11 cellular contexts compared by ENCODE assay signal in genomic region chr10:88913157-88913556, GRCh38. TPM values are rescaled to one million over a fixed set of nuclear protein-coding genes. Genes with fewer than 3 reads are reported as not detected.
A peak's percentile ranks its signal among the peaks of the same experiment; 100 is the strongest.
DNase-seq lines count a peak whose midpoint lies in the region; ATAC-seq and TF ChIP-seq lines count a peak whose summit lies in the region.
"Had no signal": no experiment of that assay in that cellular context is flagged by ENCODE, and none has a peak within 500 bp of the region (broad histone marks: within the 10 kb centered on the region; RNA-seq: fewer than 3 reads in every experiment).

No MANE protein-coding gene starts in this region.

- peaks cover 20% of the 10 kb centered on the region for H3K9me1 ChIP-seq in IMR-90 (ENCODE audit: insufficient read depth, low read length)

- POLR2A ChIA-PET in IMR-90 (lab: Charles Lee; ENCODE audit: unreplicated experiment) = no interaction called here

- DNase-seq in IMR-90 = peak; percentile 37
- DNase-seq in NCI-H524 (lab: John Stamatoyannopoulos, UW) = peak; percentile 12 to 71
- DNase-seq in heart right ventricle = no peak
- no peak for DNase-seq in T-helper 2 cell
- no peak for DNase-seq in DMS114 treated with DMSO at 0.1 percent for 48 hours (lab: John Stamatoyannopoulos, UW; ENCODE audit: unreplicated experiment)
- DNase-seq: activated naive CD4-positive, alpha-beta T cell treated with Interleukin-2 at 50 U/mL for 16 hours; PC-9; trophoblast cell had no signal

- peak overlapping the region; percentile 34; the same call in 1 of the 2 replicates for H3K14ac ChIP-seq in IMR-90 (replicated peaks; ENCODE audit: low read depth, low read length)

- H2BK5ac ChIP-seq in IMR-90 (ENCODE audit: low read depth, low read length, poor library complexity, severe bottlenecking) = peak overlapping the region; percentile 3

- H3K4me3 ChIP-seq in IMR-90 (ENCODE audit: insufficient read depth, low read depth, low read length) = no peak overlapping the region
- H3K4me3 ChIP-seq in heart right ventricle = no peak overlapping the region
- H3K4me3 ChIP-seq in skeletal muscle satellite cell (ENCODE audit: low read length) = no peak overlapping the region
- H3K4me3 ChIP-seq: PC-9 had no signal

- H3K27me3 ChIP-seq in IMR-90 (ENCODE audit: control insufficient read depth, insufficient read depth, low read length) (no peaks in the 10 kb centered on the region), heart right ventricle (no peaks in the 10 kb centered on the region), skeletal muscle satellite cell (ENCODE audit: control insufficient read depth, insufficient read depth, low read length) (no peaks in the 10 kb centered on the region)

- CTCF ChIA-PET in IMR-90 (lab: Yijun Ruan, JAX) = no interaction called here

- H4K8ac ChIP-seq in IMR-90 (ENCODE audit: low read depth in 2 of 2, low read length in 2 of 2) = peak overlapping the region in 1 of 2 experiments; percentile 80; a peak in 2 of 4 replicates

- no peak overlapping the region for H2AFZ ChIP-seq in IMR-90 (replicated peaks; ENCODE audit: low read length, poor library complexity)
- H2AFZ ChIP-seq: PC-9 had no signal

- H3K23ac ChIP-seq in IMR-90 (ENCODE audit: low read depth, low read length) = peak overlapping the region; percentile 67

- H3K4me2 ChIP-seq in IMR-90 (ENCODE audit: low read depth, low read length) (peak overlapping the region; percentile 33), skeletal muscle satellite cell (ENCODE audit: low read length) (peak overlapping the region; percentile 34)
- H3K4me2 ChIP-seq: PC-9 had no signal

- no peak for TF ChIP-seq POLR2A in IMR-90 (IDR thresholded peaks at IDR 0.05; ENCODE audit: low read depth, low read length)

- H3K18ac ChIP-seq in IMR-90 (ENCODE audit: low read depth, low read length) = peak overlapping the region; percentile 22; the same call in 1 of the 2 replicates

- peak overlapping the region; percentile 30; the same call in 2 of the 3 replicates for H2BK15ac ChIP-seq in IMR-90 (ENCODE audit: low read depth, low read length)

- intact Hi-C loops in IMR-90 (cut with micrococcal nuclease) (no loop called here), heart right ventricle (cut with DNase I) (no loop called here)

- H3K9me3 ChIP-seq in IMR-90 (ENCODE audit: control insufficient read depth, insufficient read depth, low read length) = no peaks in the 10 kb centered on the region
- no peaks in the 10 kb centered on the region for H3K9me3 ChIP-seq in heart right ventricle
- H3K9me3 ChIP-seq in skeletal muscle satellite cell (replicated peaks; ENCODE audit: low read length) = no peaks in the 10 kb centered on the region

- TF ChIP-seq RAD21 in IMR-90 (IDR thresholded peaks at IDR 0.05; ENCODE audit: low read length) = no peak

- peak overlapping the region; percentile 58 for H4K91ac ChIP-seq in IMR-90 (ENCODE audit: insufficient read depth, low read depth, low read length)

- in situ Hi-C loops in IMR-90 (cut with MboI; ENCODE audit: low sequenced_read_pairs) = no loop called here

- H3K27ac ChIP-seq in IMR-90 (ENCODE audit: insufficient read depth, low read length) (peak overlapping the region; percentile 49; the same call in 1 of the 2 replicates), heart right ventricle (peak overlapping the region in 4 of 10 donors; percentile 19 to 63 (median 36))
- H3K27ac ChIP-seq: PC-9 had no signal

- peak overlapping the region; percentile 18; the same call in 1 of the 2 replicates for H3K4ac ChIP-seq in IMR-90 (ENCODE audit: low read depth, low read length)

- H4K5ac ChIP-seq in IMR-90 (ENCODE audit: low read depth, low read length) = peak overlapping the region; percentile 25; the same call in 1 of the 2 replicates

- H3K36me3 ChIP-seq in IMR-90 (ENCODE audit: control insufficient read depth, insufficient read depth, low read length) = peaks cover 23% of the 10 kb centered on the region
- H3K36me3 ChIP-seq in heart right ventricle = peaks cover 0 to 51% (median 0%) of the 10 kb centered on the region in 9 donors
- H3K36me3 ChIP-seq in skeletal muscle satellite cell (ENCODE audit: insufficient read depth, low read length) = peaks cover 12% of the 10 kb centered on the region

- ATAC-seq in IMR-90 (ENCODE audit: low read depth) = 0 out of 2 replicates have a peak, but pooled peaks have one; percentile 19
- peak in 5 of 8 donors; percentile 28 to 76 (median 59) for ATAC-seq in heart right ventricle
- no peak for ATAC-seq in GM19467 (IDR thresholded peaks at IDR 0.05; ENCODE audit: unreplicated experiment)
- ATAC-seq: WTC11 had no signal

- dilution Hi-C loops in IMR-90 (cut with HindIII; ENCODE audit: low sequenced_read_pairs, unreplicated experiment) = no loop called here

- peak overlapping the region; percentile 10; the same call in 1 of the 2 replicates for H2AK5ac ChIP-seq in IMR-90 (ENCODE audit: low read depth, low read length)

- H2BK20ac ChIP-seq in IMR-90 (ENCODE audit: low read depth, low read length) = peak overlapping the region; percentile 9; the same call in 1 of the 2 replicates

- TF ChIP-seq CTCF in IMR-90 (conservative IDR thresholded peaks at IDR 0.05; ENCODE audit: low read depth, low read length) (no peak), heart right ventricle (IDR thresholded peaks at IDR 0.05) (no peak)

- peaks cover 15% of the 10 kb centered on the region for H3K4me1 ChIP-seq in IMR-90 (ENCODE audit: control insufficient read depth, insufficient read depth, low read length)
- H3K4me1 ChIP-seq in heart right ventricle = peaks cover 0 to 13% (median 0%) of the 10 kb centered on the region in 9 donors
- no peaks in the 10 kb centered on the region for H3K4me1 ChIP-seq in skeletal muscle satellite cell (ENCODE audit: control insufficient read depth, insufficient read depth, low read length)

- no peak overlapping the region for H2AK9ac ChIP-seq in IMR-90 (replicated peaks; ENCODE audit: low read depth, low read length, poor library complexity)

- WGBS in IMR-90 (ENCODE audit: extremely low coverage in 2 of 2, insufficient read length in 1 of 2), 2 experiments = 83% methylated on average over 1 of the region's 9 CpGs; no CpG with 5 or more reads in 1 of the 2 experiments
- WGBS in heart right ventricle, 2 donors = 65 to 69% methylated on average over 9 of the region's 9 CpGs

- H3K56ac ChIP-seq in IMR-90 (ENCODE audit: extremely low read depth, insufficient read depth, low read length) = no peak overlapping the region

- peaks cover 18 to 59% of the 10 kb centered on the region in 2 experiments; a peak in 3 of 4 replicates for H3K79me1 ChIP-seq in IMR-90 (ENCODE audit: low read depth in 1 of 2, low read length in 2 of 2)

- H3K9ac ChIP-seq in IMR-90 (ENCODE audit: low read depth, low read length) (peak overlapping the region; percentile 12; the same call in 1 of the 2 replicates), skeletal muscle satellite cell (ENCODE audit: low read depth, low read length) (no peak overlapping the region)

- peak overlapping the region; percentile 46 for H2BK120ac ChIP-seq in IMR-90 (ENCODE audit: low read depth, low read length)

- BruUV-seq in IMR-90 (replicated peaks; lab: Mats Ljungman, UMichigan) = no TSS peak

- no peaks in the 10 kb centered on the region for H4K20me1 ChIP-seq in IMR-90 (ENCODE audit: insufficient read depth, low read length)

TF ChIP-seq in IMR-90, 13 proteins besides CTCF, POLR2A, EP300 and RAD21:
- TF ChIP-seq CEBPB (IDR thresholded peaks at IDR 0.05; ENCODE audit: low read depth, low read length) (peak; percentile 46), FOS (IDR thresholded peaks at IDR 0.05; ENCODE audit: low read depth, low read length) (no peak)

RNA-seq across cellular contexts. Expression of gene STAMBPL1, which starts 33.1 kb away (rescaled TPM):
- 28.1 and 32.8 TPM in 2 replicates for total RNA-seq in IMR-90 (2012; rRNA removed)
- polyA plus RNA-seq in IMR-90 (2012; rRNA removed) = 26.8 and 30.6 TPM in 2 replicates
- 10.8 and 17.7 TPM in 2 replicates for polyA plus RNA-seq in IMR-90 (2012; cell fraction: cytosol; rRNA removed)
- 41.6 and 41.8 TPM in 2 replicates for polyA plus RNA-seq in IMR-90 (2012; cell fraction: nucleus; rRNA removed; ENCODE audit: low replicate concordance)
- 1 to 10 TPM; 1.9 to 3.3 (median 2.7) TPM for total RNA-seq in heart right ventricle
- polyA plus RNA-seq in heart right ventricle = 1 to 10 TPM in 1 of 2 donors, under 1 TPM in 1; 0.94 to 2.6 TPM
- 34.1 and 53.0 TPM in 2 replicates for total RNA-seq in skeletal muscle satellite cell (2012; rRNA removed)

RNA-seq across cellular contexts. Expression of gene ACTA2, which starts 39.4 kb away (rescaled TPM):
- 757 and 978 TPM in 2 replicates for total RNA-seq in IMR-90 (2012; rRNA removed)
- polyA plus RNA-seq in IMR-90 (2012; rRNA removed) = 1,117 and 1,235 TPM in 2 replicates
- 948 and 1,147 TPM in 2 replicates for polyA plus RNA-seq in IMR-90 (2012; cell fraction: cytosol; rRNA removed)
- polyA plus RNA-seq in IMR-90 (2012; cell fraction: nucleus; rRNA removed; ENCODE audit: low replicate concordance) = 396 and 625 TPM in 2 replicates
- 100 to 1,000 TPM in 2 of 10 donors, 10 to 100 TPM in 8; 59.4 to 123 (median 73.7) TPM for total RNA-seq in heart right ventricle
- 100 to 1,000 TPM in 1 of 2 donors, 10 to 100 TPM in 1; 98.0 to 358 TPM for polyA plus RNA-seq in heart right ventricle
- 38.8 and 123 TPM in 2 replicates for total RNA-seq in skeletal muscle satellite cell (2012; rRNA removed)

Comparison
In these comparisons a context has a peak if more than half of its experiments do, and no peak if none do; other contexts are left out.
1. DNase-seq: peak in IMR-90 (single experiment) and NCI-H524 (2 of 2); none in heart right ventricle (0 of 2), T-helper 2 cell (0 of 5) and DMS114 treated with DMSO at 0.1 percent for 48 hours (single experiment).